In the genomic region with DNA sequence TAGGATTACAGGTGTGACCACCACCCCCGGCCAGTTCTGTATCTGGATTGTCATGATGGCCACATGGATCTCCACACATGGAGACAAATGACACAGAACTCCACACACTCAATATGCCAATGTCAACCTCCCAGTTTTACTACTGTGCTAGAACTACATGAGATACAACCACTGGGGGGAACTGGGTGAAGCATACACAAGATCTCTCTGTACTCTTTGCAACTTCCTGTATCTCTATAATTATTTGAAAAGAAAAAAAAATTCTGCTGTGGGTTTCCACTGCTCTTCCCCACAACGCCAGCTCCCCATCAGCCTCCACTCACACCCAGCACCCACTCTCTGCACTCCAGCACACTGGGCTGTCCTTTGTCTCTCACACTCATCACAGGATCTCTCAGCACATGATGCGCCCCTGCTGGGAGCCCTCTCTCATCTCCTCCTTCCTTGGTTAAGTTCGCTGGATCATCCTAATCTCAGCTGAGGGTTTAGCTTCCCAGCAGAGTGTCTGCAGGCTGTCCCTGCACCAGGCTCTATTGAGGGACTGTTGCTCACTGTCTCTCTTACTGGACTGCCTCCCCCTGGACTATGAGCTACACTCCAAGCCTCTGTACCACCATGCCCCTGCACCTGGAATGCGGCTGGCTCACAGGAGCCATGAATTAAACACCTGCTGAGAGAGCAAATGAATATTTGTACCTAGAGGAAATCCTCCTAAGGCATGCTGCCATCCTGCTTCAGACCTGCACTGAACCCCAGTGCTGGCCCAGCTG, we compare ENCODE assay signal across 21 cellular contexts. TPM values are rescaled to one million over a fixed set of nuclear protein-coding genes. Genes with fewer than 3 reads are reported as not detected.
DNase-seq lines count a peak whose midpoint lies in the region; ATAC-seq, FAIRE-seq and TF ChIP-seq lines count a peak whose summit lies in the region.
"Had no signal": no experiment of that assay in that cellular context is flagged by ENCODE, and none has a peak within 500 bp of the region (broad histone marks: within the 10 kb centered on the region; RNA-seq: fewer than 3 reads in every experiment).

No MANE protein-coding gene starts in this region.

- H3K9me3 ChIP-seq in naive thymus-derived CD4-positive, alpha-beta T cell (ENCODE audit: control insufficient read depth in 2 of 3, low read length in 3 of 3), result no peaks in the 10 kb centered on the region
- H3K9me3 ChIP-seq: BE2C, thoracic aorta had no signal

- CTCF ChIA-PET in naive thymus-derived CD4-positive, alpha-beta T cell (lab: Charles Lee), result interaction anchor here (0.8 kb wide), 1 partner anchor 116 kb away, joined by 3 read pairs; no protein-coding TSS in a partner anchor

- 0 out of 2 replicates have a peak overlapping the region, but pooled peaks have one; percentile 2 for H3K9ac ChIP-seq in KMS-11

- no peaks in the 10 kb centered on the region for H3K79me2 ChIP-seq in KMS-11 (ENCODE audit: insufficient read depth, low read depth)
- H3K79me2 ChIP-seq: hepatocyte had no signal

- peaks cover 3 to 32% (median 17%) of the 10 kb centered on the region in 7 donors for H3K4me1 Mint-ChIP-seq in naive thymus-derived CD4-positive, alpha-beta T cell

- H3K4me2 ChIP-seq in KMS-11, result no peak overlapping the region
- H3K4me2 ChIP-seq: hepatocyte had no signal

- H3K9me3 Mint-ChIP-seq in naive thymus-derived CD4-positive, alpha-beta T cell, result no peaks in the 10 kb centered on the region

- DNase-seq in NCI-H146 (lab: John Stamatoyannopoulos, UW) (peak; percentile 42), NCI-H146 treated with DMSO at 0.1 percent for 48 hours (lab: John Stamatoyannopoulos, UW; ENCODE audit: unreplicated experiment) (no peak), bronchial epithelial cell (ENCODE audit: low read depth) (no peak)
- DNase-seq in naive thymus-derived CD4-positive, alpha-beta T cell, result no peak
- DNase-seq: activated T-cell treated with anti-CD3 and anti-CD28 coated beads for 4 hours, BE2C, cerebellar nuclear complex, GF-D8, Karpas-422, mesenchymal stem cell, NCI-H1092 treated with DMSO at 0.1 percent for 48 hours, NCI-H69 had no signal

- no peak overlapping the region for H3K27ac ChIP-seq in KMS-11
- H3K27ac ChIP-seq in naive thymus-derived CD4-positive, alpha-beta T cell (ENCODE audit: low read depth, low read length), result peak overlapping the region; percentile 3
- H3K27ac ChIP-seq: 22Rv1, hepatocyte, thoracic aorta had no signal

- H3K27me3 Mint-ChIP-seq in naive thymus-derived CD4-positive, alpha-beta T cell, result no peaks in the 10 kb centered on the region

- H3K36me3 Mint-ChIP-seq in naive thymus-derived CD4-positive, alpha-beta T cell, result peaks cover 8 to 44% (median 21%) of the 10 kb centered on the region in 5 donors

- TF ChIP-seq CTCF in KMS-11 (conservative IDR thresholded peaks at IDR 0.05; ENCODE audit: low read depth, low read length), result no peak
- no peak for TF ChIP-seq CTCF in bronchial epithelial cell (IDR thresholded peaks at IDR 0.05; ENCODE audit: insufficient read depth, low read length, severe bottlenecking)

- H2AFZ ChIP-seq in KMS-11 (ENCODE audit: low read depth), result no peak overlapping the region
- H2AFZ ChIP-seq: hepatocyte had no signal

- H3K27me3 ChIP-seq in KMS-11 (ENCODE audit: insufficient read depth, low read depth) (no peaks in the 10 kb centered on the region), bronchial epithelial cell (ENCODE audit: control insufficient read depth, insufficient read depth, low read length) (no peaks in the 10 kb centered on the region)
- H3K27me3 ChIP-seq in naive thymus-derived CD4-positive, alpha-beta T cell (ENCODE audit: control insufficient read depth in 2 of 2, insufficient read depth in 2 of 2, low read length in 2 of 2), result no peaks in the 10 kb centered on the region
- H3K27me3 ChIP-seq: BE2C, hepatocyte had no signal

- H3K36me3 ChIP-seq in KMS-11 (ENCODE audit: insufficient read depth) (peaks cover 6% of the 10 kb centered on the region; the same call in 1 of the 2 replicates), bronchial epithelial cell (ENCODE audit: control insufficient read depth, insufficient read depth, low read length) (peaks cover 26% of the 10 kb centered on the region)
- peaks cover 21 to 82% (median 29%) of the 10 kb centered on the region in 3 experiments for H3K36me3 ChIP-seq in naive thymus-derived CD4-positive, alpha-beta T cell (ENCODE audit: control insufficient read depth in 2 of 3, insufficient read depth in 3 of 3, low read length in 3 of 3)

- no peaks in the 10 kb centered on the region for H3K4me1 ChIP-seq in KMS-11 (ENCODE audit: low read depth, poor library complexity, severe bottlenecking)
- H3K4me1 ChIP-seq in naive thymus-derived CD4-positive, alpha-beta T cell (ENCODE audit: control insufficient read depth in 2 of 2, insufficient read depth in 2 of 2, low read length in 2 of 2), result peaks cover 0 to 7% of the 10 kb centered on the region in 2 donors
- H3K4me1 ChIP-seq: BE2C had no signal

- no peaks in the 10 kb centered on the region for H4K20me1 ChIP-seq in KMS-11 (ENCODE audit: insufficient read depth)

- H3K4me3 ChIP-seq in KMS-11 (IDR thresholded peaks at IDR 0.05; ENCODE audit: insufficient read depth, low read depth, low read length) (no peak overlapping the region), bronchial epithelial cell (ENCODE audit: low read depth, low read length) (no peak overlapping the region)
- no peak overlapping the region for H3K4me3 ChIP-seq in naive thymus-derived CD4-positive, alpha-beta T cell (ENCODE audit: low read length)
- H3K4me3 ChIP-seq: GM12878, hepatocyte, thoracic aorta had no signal

- POLR2A ChIA-PET in naive thymus-derived CD4-positive, alpha-beta T cell (lab: Charles Lee), result interaction anchor here (0.6 to 10.8 kb wide), 5 partner anchors 10 to 105 kb away, joined by 3 to 89 read pairs (median 4); partner anchors contain the start of gene RAB43

- peak; percentile 76 for FAIRE-seq in bronchial epithelial cell (lab: Jason Lieb, UNC)
- FAIRE-seq: GM12878, keratinocyte had no signal

- peak; percentile 38 for ATAC-seq in naive thymus-derived CD4-positive, alpha-beta T cell
- ATAC-seq in GM18870 (IDR thresholded peaks at IDR 0.05; ENCODE audit: unreplicated experiment) (no peak), GM18502 (IDR thresholded peaks at IDR 0.05; ENCODE audit: poor library complexity, unreplicated experiment) (no peak), HG03280 (IDR thresholded peaks at IDR 0.05; ENCODE audit: unreplicated experiment) (no peak)
- ATAC-seq: GM12878 had no signal

- intact Hi-C loops in naive thymus-derived CD4-positive, alpha-beta T cell (cut with micrococcal nuclease), result loop anchor here in 1 of 2 donors (2.0 kb wide), 1 partner anchor 13 kb away; no protein-coding TSS in a partner anchor

- H3K27ac Mint-ChIP-seq in naive thymus-derived CD4-positive, alpha-beta T cell, result peak overlapping the region; percentile 10 to 89 (median 79)

- peak overlapping the region in 5 of 10 donors; percentile 7 to 50 (median 34) for H3K4me3 Mint-ChIP-seq in naive thymus-derived CD4-positive, alpha-beta T cell

RNA-seq across cellular contexts. Expression of gene RAB43, which starts 10.7 kb away (rescaled TPM):
- 15.0 and 18.6 TPM in 2 replicates for total RNA-seq in bronchial epithelial cell
- total RNA-seq in naive thymus-derived CD4-positive, alpha-beta T cell, result 100 to 1,000 TPM in 2 of 5 experiments, 10 to 100 TPM in 3; 58.6 to 122 (median 72.8) TPM
- 10 to 100 TPM; 27.2 to 56.0 TPM for polyA plus RNA-seq in naive thymus-derived CD4-positive, alpha-beta T cell

RNA-seq across cellular contexts. Expression of gene ISY1, which starts 28.6 kb away (rescaled TPM):
- total RNA-seq in bronchial epithelial cell, result 11.3 and 19.1 TPM in 2 replicates
- 10 to 100 TPM; 27.6 to 65.1 (median 37.4) TPM for total RNA-seq in naive thymus-derived CD4-positive, alpha-beta T cell
- polyA plus RNA-seq in naive thymus-derived CD4-positive, alpha-beta T cell, result 100 to 1,000 TPM; 115 to 130 TPM

RNA-seq across cellular contexts. Expression of gene CNBP, which starts 51.4 kb away (rescaled TPM):
- 371 and 535 TPM in 2 replicates for total RNA-seq in bronchial epithelial cell
- total RNA-seq in naive thymus-derived CD4-positive, alpha-beta T cell, result 100 to 1,000 TPM; 259 to 366 (median 327) TPM
- polyA plus RNA-seq in naive thymus-derived CD4-positive, alpha-beta T cell, result 1,000 to 10,000 TPM in 1 of 2 donors, 100 to 1,000 TPM in 1; 935 to 1,159 TPM
